In the genomic region with DNA sequence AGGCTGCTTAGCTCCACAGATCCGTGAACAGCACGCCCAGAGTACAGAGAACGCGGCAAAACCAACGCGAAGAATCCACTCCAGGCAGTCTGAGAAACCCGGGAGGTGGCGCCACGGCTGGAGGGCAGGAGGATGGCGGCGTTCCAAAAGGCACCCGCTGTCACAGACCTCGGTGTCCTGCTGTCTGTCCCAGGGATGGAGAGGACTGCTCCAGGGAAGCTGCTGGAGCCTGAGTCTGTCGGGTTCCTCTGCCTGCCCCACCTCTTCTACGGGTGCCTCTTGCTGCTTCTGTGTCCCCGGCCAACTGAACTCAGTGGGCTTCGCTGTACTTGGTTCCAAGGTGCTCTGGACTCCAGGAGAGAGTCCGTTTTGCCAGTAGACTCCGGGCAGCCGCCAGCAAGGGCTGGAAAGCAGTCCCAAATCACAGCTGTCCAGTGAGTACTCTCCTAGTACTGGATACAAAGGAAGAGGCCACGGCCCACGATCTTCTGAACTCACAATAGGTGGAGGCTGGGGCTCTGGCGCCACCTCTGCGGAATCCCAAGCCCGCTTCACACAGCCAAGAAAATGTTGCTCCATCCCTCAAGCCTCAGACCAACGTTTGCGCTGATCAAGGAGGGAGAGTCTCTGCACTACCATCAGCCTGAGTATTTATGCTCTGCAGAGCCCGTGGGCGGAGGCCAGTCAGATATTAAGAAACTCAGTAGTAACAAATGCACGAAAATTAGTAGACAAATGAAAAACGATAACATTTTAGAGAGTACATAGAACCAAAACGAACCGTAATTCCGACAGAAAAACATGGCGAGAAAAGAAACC, we compare ENCODE assay signal across 1 cellular context.
TF ChIP-seq lines count a peak whose summit lies in the region.

No MANE protein-coding gene starts in this region.

TF ChIP-seq in HepG2, 621 proteins besides CTCF, POLR2A, EP300 and RAD21 (continued from another document):
- TF ChIP-seq ZNF484 (CRISPR knock-in tag; IDR thresholded peaks at IDR 0.05; ENCODE audit: borderline replicate concordance, low read depth) (no peak), DMTF1 (CRISPR knock-in tag; IDR thresholded peaks at IDR 0.05) (no peak)
